Comparison of ENCODE assay signal across 1 cellular context in the genomic region with DNA sequence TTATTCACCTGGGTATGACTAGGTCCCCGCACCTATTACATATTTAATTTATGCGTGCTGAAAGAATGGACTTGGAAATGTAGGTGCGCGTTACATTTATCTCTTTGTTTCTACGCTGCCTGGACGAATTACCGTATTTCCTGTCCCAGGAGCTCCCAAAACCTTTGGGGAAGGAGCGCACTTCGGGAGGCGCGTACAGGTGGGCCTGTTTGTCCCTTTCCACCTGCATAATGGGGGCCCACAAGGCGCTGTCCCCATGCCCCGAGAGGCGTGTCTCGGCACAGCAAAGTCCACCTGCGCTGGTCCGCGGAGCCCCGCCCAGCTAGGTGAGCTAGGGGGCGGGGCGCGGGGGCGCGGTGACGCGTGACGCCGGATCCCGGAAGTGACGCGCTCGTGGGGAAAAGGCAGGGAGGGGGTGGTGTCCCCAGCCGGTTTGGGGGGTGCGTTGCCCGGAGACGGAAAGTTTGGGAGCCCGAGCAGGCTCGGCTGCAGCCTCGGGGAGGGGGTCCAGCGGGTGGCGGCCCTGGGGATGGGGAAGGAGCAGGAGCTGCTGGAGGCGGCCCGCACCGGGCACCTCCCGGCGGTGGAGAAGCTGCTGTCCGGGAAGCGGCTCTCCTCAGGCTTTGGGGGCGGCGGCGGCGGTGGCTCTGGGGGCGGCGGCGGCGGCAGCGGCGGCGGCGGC.
TF ChIP-seq lines count a peak whose summit lies in the region.

A gene with protein sequence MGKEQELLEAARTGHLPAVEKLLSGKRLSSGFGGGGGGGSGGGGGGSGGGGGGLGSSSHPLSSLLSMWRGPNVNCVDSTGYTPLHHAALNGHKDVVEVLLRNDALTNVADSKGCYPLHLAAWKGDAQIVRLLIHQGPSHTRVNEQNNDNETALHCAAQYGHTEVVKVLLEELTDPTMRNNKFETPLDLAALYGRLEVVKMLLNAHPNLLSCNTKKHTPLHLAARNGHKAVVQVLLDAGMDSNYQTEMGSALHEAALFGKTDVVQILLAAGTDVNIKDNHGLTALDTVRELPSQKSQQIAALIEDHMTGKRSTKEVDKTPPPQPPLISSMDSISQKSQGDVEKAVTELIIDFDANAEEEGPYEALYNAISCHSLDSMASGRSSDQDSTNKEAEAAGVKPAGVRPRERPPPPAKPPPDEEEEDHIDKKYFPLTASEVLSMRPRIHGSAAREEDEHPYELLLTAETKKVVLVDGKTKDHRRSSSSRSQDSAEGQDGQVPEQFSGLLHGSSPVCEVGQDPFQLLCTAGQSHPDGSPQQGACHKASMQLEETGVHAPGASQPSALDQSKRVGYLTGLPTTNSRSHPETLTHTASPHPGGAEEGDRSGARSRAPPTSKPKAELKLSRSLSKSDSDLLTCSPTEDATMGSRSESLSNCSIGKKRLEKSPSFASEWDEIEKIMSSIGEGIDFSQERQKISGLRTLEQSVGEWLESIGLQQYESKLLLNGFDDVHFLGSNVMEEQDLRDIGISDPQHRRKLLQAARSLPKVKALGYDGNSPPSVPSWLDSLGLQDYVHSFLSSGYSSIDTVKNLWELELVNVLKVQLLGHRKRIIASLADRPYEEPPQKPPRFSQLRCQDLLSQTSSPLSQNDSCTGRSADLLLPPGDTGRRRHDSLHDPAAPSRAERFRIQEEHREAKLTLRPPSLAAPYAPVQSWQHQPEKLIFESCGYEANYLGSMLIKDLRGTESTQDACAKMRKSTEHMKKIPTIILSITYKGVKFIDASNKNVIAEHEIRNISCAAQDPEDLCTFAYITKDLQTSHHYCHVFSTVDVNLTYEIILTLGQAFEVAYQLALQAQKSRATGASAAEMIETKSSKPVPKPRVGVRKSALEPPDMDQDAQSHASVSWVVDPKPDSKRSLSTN (plus strand): TSS at position 382 of the 682 bp plus-strand sequence. CDS start 148 bp downstream, at position 530.

TF ChIP-seq in GM23338, 12 proteins besides CTCF, POLR2A, EP300 and RAD21 (continued from another document):
- TF ChIP-seq, protein P1, sequence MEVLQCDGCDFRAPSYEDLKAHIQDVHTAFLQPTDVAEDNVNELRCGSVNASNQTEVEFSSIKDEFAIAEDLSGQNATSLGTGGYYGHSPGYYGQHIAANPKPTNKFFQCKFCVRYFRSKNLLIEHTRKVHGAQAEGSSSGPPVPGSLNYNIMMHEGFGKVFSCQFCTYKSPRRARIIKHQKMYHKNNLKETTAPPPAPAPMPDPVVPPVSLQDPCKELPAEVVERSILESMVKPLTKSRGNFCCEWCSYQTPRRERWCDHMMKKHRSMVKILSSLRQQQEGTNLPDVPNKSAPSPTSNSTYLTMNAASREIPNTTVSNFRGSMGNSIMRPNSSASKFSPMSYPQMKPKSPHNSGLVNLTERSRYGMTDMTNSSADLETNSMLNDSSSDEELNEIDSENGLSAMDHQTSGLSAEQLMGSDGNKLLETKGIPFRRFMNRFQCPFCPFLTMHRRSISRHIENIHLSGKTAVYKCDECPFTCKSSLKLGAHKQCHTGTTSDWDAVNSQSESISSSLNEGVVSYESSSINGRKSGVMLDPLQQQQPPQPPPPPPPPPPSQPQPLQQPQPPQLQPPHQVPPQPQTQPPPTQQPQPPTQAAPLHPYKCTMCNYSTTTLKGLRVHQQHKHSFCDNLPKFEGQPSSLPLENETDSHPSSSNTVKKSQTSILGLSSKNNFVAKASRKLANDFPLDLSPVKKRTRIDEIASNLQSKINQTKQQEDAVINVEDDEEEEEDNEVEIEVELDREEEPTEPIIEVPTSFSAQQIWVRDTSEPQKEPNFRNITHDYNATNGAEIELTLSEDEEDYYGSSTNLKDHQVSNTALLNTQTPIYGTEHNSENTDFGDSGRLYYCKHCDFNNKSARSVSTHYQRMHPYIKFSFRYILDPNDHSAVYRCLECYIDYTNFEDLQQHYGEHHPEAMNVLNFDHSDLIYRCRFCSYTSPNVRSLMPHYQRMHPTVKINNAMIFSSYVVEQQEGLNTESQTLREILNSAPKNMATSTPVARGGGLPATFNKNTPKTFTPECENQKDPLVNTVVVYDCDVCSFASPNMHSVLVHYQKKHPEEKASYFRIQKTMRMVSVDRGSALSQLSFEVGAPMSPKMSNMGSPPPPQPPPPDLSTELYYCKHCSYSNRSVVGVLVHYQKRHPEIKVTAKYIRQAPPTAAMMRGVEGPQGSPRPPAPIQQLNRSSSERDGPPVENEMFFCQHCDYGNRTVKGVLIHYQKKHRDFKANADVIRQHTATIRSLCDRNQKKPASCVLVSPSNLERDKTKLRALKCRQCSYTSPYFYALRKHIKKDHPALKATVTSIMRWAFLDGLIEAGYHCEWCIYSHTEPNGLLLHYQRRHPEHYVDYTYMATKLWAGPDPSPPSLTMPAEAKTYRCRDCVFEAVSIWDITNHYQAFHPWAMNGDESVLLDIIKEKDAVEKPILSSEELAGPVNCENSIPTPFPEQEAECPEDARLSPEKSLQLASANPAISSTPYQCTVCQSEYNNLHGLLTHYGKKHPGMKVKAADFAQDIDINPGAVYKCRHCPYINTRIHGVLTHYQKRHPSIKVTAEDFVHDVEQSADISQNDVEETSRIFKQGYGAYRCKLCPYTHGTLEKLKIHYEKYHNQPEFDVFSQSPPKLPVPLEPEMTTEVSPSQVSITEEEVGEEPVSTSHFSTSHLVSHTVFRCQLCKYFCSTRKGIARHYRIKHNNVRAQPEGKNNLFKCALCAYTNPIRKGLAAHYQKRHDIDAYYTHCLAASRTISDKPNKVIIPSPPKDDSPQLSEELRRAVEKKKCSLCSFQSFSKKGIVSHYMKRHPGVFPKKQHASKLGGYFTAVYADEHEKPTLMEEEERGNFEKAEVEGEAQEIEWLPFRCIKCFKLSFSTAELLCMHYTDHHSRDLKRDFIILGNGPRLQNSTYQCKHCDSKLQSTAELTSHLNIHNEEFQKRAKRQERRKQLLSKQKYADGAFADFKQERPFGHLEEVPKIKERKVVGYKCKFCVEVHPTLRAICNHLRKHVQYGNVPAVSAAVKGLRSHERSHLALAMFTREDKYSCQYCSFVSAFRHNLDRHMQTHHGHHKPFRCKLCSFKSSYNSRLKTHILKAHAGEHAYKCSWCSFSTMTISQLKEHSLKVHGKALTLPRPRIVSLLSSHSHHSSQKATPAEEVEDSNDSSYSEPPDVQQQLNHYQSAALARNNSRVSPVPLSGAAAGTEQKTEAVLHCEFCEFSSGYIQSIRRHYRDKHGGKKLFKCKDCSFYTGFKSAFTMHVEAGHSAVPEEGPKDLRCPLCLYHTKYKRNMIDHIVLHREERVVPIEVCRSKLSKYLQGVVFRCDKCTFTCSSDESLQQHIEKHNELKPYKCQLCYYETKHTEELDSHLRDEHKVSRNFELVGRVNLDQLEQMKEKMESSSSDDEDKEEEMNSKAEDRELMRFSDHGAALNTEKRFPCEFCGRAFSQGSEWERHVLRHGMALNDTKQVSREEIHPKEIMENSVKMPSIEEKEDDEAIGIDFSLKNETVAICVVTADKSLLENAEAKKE (CRISPR knock-in tag; IDR thresholded peaks at IDR 0.05) = no peak
- TF ChIP-seq JUNB (IDR thresholded peaks at IDR 0.05; ENCODE audit: unreplicated experiment) = no peak
- no peak for TF ChIP-seq EZH2 (IDR thresholded peaks at IDR 0.05; ENCODE audit: low read depth, unreplicated experiment)
- TF ChIP-seq, protein P2, sequence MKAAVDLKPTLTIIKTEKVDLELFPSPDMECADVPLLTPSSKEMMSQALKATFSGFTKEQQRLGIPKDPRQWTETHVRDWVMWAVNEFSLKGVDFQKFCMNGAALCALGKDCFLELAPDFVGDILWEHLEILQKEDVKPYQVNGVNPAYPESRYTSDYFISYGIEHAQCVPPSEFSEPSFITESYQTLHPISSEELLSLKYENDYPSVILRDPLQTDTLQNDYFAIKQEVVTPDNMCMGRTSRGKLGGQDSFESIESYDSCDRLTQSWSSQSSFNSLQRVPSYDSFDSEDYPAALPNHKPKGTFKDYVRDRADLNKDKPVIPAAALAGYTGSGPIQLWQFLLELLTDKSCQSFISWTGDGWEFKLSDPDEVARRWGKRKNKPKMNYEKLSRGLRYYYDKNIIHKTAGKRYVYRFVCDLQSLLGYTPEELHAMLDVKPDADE (IDR thresholded peaks at IDR 0.05) = 0 out of 2 replicates have a peak, but pooled peaks have one; percentile 10
- TF ChIP-seq, protein P3, sequence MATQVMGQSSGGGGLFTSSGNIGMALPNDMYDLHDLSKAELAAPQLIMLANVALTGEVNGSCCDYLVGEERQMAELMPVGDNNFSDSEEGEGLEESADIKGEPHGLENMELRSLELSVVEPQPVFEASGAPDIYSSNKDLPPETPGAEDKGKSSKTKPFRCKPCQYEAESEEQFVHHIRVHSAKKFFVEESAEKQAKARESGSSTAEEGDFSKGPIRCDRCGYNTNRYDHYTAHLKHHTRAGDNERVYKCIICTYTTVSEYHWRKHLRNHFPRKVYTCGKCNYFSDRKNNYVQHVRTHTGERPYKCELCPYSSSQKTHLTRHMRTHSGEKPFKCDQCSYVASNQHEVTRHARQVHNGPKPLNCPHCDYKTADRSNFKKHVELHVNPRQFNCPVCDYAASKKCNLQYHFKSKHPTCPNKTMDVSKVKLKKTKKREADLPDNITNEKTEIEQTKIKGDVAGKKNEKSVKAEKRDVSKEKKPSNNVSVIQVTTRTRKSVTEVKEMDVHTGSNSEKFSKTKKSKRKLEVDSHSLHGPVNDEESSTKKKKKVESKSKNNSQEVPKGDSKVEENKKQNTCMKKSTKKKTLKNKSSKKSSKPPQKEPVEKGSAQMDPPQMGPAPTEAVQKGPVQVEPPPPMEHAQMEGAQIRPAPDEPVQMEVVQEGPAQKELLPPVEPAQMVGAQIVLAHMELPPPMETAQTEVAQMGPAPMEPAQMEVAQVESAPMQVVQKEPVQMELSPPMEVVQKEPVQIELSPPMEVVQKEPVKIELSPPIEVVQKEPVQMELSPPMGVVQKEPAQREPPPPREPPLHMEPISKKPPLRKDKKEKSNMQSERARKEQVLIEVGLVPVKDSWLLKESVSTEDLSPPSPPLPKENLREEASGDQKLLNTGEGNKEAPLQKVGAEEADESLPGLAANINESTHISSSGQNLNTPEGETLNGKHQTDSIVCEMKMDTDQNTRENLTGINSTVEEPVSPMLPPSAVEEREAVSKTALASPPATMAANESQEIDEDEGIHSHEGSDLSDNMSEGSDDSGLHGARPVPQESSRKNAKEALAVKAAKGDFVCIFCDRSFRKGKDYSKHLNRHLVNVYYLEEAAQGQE (IDR thresholded peaks at IDR 0.05; ENCODE audit: unreplicated experiment) = no peak
- TF ChIP-seq EZH2phosphoT487 (IDR thresholded peaks at IDR 0.05; ENCODE audit: unreplicated experiment) = no peak
TF ChIP-seq in GM23338: peak in this region for 3.
